ENCODE assay signal across 22 cellular contexts in the genomic region with DNA sequence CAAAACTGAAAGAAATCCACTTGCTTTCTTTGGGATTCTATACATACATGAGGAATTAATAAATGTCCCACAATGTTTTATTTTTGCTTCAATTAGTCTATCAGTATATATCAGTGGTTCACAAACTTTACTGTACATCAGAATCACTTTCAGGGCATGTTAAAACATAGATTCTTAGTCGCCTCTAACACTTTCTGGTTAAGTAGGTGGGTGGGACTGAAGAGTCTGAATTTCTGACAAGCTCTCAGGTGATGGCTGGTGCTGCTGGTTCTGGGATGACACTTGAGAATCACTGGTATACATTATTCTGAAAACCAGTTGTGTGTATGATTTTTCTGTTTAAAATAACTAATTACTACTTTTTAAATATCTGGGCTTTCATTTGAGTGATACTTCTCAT.
"Had no signal": no experiment of that assay in that cellular context is flagged by ENCODE, and none has a peak within 500 bp of the region (broad histone marks: within the 10 kb centered on the region; RNA-seq: fewer than 3 reads in every experiment).

No MANE protein-coding gene starts in this region.

- H3K36me3 ChIP-seq: gastroesophageal sphincter, left ventricle myocardium inferior, right lobe of liver, tibial artery had no signal

- H3K27me3 ChIP-seq: gastroesophageal sphincter, right lobe of liver, tibial artery had no signal

- H3K4me1 ChIP-seq: gastroesophageal sphincter, left ventricle myocardium inferior, right lobe of liver, tibial artery had no signal

- H3K4me3 ChIP-seq: gastroesophageal sphincter, left ventricle myocardium inferior, right lobe of liver, skin epidermis, tibial artery had no signal

- ATAC-seq: activated CD4-positive, alpha-beta T cell treated with anti-CD3 and anti-CD28 coated beads for 36 hours; activated T-cell treated with anti-CD3 and anti-CD28 coated beads, Interleukin-2, amount 50 U/mL, for 72 hours; gastroesophageal sphincter; naive thymus-derived CD4-positive, alpha-beta T cell; right lobe of liver; stimulated activated naive CD8-positive, alpha-beta T cell treated with anti-CD3 and anti-CD28 coated beads, Interleukin-15, amount 100 ng/mL, for 72 hours had no signal

- DNase-seq: activated B cell treated with CpG ODN at 0.5 μM for 24 hours; activated CD4-positive, alpha-beta T cell treated with anti-CD3 and anti-CD28 coated beads for 36 hours; activated CD4-positive, alpha-beta T cell treated with anti-CD3 and anti-CD28 coated beads, Interleukin-2, amount 50 U/mL, for 4 hours; activated effector memory CD4-positive, alpha-beta T cell treated with Interleukin-2 at 50 U/mL for 16 hours; activated naive CD4-positive, alpha-beta T cell treated with anti-CD3 and anti-CD28 coated beads for 36 hours; activated naive CD8-positive, alpha-beta T cell treated with anti-CD3 and anti-CD28 coated beads, Interleukin-2, amount 10 ng/mL, durations not matched to agents 7 days and 5 days; activated T-cell treated with anti-CD3 and anti-CD28 coated beads, Interleukin-2, amount 50 U/mL, for 72 hours; amygdala; cerebellar nuclear complex; cortex of kidney; head of caudate nucleus; hypothalamus; left ventricle myocardium inferior; naive thymus-derived CD4-positive, alpha-beta T cell; posterior cingulate gyrus; right lobe of liver; stimulated activated CD4-positive, alpha-beta T cell treated with anti-CD3 and anti-CD28 coated beads, Interleukin-1b, Interleukin-23, amount 100 ng/mL, for 48 hours; stimulated activated naive CD8-positive, alpha-beta T cell treated with anti-CD3 and anti-CD28 coated beads, Interleukin-15, amount 100 ng/mL, for 72 hours; tibial artery had no signal

- H3K9me3 ChIP-seq: gastroesophageal sphincter, left ventricle myocardium inferior, right lobe of liver, tibial artery had no signal

- H3K27ac ChIP-seq: epithelial cell of prostate, gastroesophageal sphincter, left ventricle myocardium inferior, right lobe of liver, skin epidermis, tibial artery had no signal
